Comparison of ENCODE assay signal across 1 cellular context in the genomic region with DNA sequence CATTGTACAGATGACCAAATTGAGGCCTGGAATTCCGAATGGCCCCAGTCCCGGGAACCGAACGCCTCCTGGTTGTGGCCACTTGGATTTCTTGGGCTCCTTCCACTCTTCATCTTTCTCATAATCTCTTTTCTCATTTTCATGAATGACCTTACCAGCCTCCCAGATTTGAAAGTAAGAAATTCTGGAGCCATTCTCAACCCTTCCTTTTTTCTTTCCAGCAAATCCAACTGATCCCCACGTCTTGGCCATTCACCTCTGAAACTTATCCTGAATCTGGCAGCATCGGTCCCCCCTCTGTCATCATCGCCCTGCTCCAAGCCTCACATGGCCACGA.
A peak's percentile ranks its signal among the peaks of the same experiment; 100 is the strongest.
TF ChIP-seq lines count a peak whose summit lies in the region.

No MANE protein-coding gene starts in this region.

TF ChIP-seq in HepG2, 621 proteins besides CTCF, POLR2A, EP300 and RAD21:
- TF ChIP-seq JUNB (CRISPR knock-in tag; IDR thresholded peaks at IDR 0.05; ENCODE audit: borderline replicate concordance), result no peak
- 0 out of 2 replicates have a peak, but pooled peaks have one; percentile 44 for TF ChIP-seq SRY (CRISPR knock-in tag; IDR thresholded peaks at IDR 0.05)
- 0 out of 2 replicates have a peak, but pooled peaks have one; percentile 1 for TF ChIP-seq GATAD2A (CRISPR knock-in tag; IDR thresholded peaks at IDR 0.05)
- TF ChIP-seq POLR2AphosphoS5 (IDR thresholded peaks at IDR 0.05; ENCODE audit: low read depth, low read length), result no peak
- no peak for TF ChIP-seq SP1 (IDR thresholded peaks at IDR 0.05)
- 0 out of 2 replicates have a peak, but pooled peaks have one; percentile 0 for TF ChIP-seq SP1 (CRISPR knock-in tag; IDR thresholded peaks at IDR 0.05)
- 0 out of 2 replicates have a peak, but pooled peaks have one; percentile 4 for TF ChIP-seq MTA1 (CRISPR knock-in tag; IDR thresholded peaks at IDR 0.05; ENCODE audit: borderline replicate concordance)
- TF ChIP-seq, protein P1, sequence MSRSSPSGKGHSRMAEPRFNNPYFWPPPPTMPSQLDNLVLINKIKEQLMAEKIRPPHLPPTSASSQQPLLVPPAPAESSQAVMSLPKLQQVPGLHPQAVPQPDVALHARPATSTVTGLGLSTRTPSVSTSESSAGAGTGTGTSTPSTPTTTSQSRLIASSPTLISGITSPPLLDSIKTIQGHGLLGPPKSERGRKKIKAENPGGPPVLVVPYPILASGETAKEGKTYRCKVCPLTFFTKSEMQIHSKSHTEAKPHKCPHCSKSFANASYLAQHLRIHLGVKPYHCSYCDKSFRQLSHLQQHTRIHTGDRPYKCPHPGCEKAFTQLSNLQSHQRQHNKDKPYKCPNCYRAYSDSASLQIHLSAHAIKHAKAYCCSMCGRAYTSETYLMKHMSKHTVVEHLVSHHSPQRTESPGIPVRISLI (CRISPR knock-in tag; IDR thresholded peaks at IDR 0.05; ENCODE audit: borderline replicate concordance), result no peak
- TF ChIP-seq, protein P2, sequence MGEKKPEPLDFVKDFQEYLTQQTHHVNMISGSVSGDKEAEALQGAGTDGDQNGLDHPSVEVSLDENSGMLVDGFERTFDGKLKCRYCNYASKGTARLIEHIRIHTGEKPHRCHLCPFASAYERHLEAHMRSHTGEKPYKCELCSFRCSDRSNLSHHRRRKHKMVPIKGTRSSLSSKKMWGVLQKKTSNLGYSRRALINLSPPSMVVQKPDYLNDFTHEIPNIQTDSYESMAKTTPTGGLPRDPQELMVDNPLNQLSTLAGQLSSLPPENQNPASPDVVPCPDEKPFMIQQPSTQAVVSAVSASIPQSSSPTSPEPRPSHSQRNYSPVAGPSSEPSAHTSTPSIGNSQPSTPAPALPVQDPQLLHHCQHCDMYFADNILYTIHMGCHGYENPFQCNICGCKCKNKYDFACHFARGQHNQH (CRISPR knock-in tag; IDR thresholded peaks at IDR 0.05), result peak; percentile 5; the same call in 1 of the 2 replicates
- TF ChIP-seq, protein P3, sequence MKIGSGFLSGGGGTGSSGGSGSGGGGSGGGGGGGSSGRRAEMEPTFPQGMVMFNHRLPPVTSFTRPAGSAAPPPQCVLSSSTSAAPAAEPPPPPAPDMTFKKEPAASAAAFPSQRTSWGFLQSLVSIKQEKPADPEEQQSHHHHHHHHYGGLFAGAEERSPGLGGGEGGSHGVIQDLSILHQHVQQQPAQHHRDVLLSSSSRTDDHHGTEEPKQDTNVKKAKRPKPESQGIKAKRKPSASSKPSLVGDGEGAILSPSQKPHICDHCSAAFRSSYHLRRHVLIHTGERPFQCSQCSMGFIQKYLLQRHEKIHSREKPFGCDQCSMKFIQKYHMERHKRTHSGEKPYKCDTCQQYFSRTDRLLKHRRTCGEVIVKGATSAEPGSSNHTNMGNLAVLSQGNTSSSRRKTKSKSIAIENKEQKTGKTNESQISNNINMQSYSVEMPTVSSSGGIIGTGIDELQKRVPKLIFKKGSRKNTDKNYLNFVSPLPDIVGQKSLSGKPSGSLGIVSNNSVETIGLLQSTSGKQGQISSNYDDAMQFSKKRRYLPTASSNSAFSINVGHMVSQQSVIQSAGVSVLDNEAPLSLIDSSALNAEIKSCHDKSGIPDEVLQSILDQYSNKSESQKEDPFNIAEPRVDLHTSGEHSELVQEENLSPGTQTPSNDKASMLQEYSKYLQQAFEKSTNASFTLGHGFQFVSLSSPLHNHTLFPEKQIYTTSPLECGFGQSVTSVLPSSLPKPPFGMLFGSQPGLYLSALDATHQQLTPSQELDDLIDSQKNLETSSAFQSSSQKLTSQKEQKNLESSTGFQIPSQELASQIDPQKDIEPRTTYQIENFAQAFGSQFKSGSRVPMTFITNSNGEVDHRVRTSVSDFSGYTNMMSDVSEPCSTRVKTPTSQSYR (CRISPR knock-in tag; IDR thresholded peaks at IDR 0.05; ENCODE audit: borderline replicate concordance), result no peak
- TF ChIP-seq ZNF746 (CRISPR knock-in tag; IDR thresholded peaks at IDR 0.05), result 0 out of 2 replicates have a peak, but pooled peaks have one; percentile 14
- TF ChIP-seq ZBTB7B (CRISPR knock-in tag; IDR thresholded peaks at IDR 0.05), result 0 out of 2 replicates have a peak, but pooled peaks have one; percentile 5
- TF ChIP-seq AKAP8 (CRISPR knock-in tag; IDR thresholded peaks at IDR 0.05), result no peak
- TF ChIP-seq HNRNPLL (IDR thresholded peaks at IDR 0.05; ENCODE audit: low read depth, low read length, poor library complexity, severe bottlenecking), result peak; percentile 2
